In genomic region chr6:41006217-41006616, GRCh38 we compare ENCODE assay signal across 9 cellular contexts. TPM values are rescaled to one million over a fixed set of nuclear protein-coding genes. Genes with fewer than 3 reads are reported as not detected.
DNase-seq lines count a peak whose midpoint lies in the region; ATAC-seq, FAIRE-seq and TF ChIP-seq lines count a peak whose summit lies in the region.
"Not testable (repeated sequence)": the region's sequence is repeated elsewhere in the genome, so short reads cannot be mapped to it uniquely, and the experiment has no call there.
"Had no signal": no experiment of that assay in that cellular context is flagged by ENCODE, and none has a peak within 500 bp of the region (broad histone marks: within the 10 kb centered on the region; RNA-seq: fewer than 3 reads in every experiment).

No MANE protein-coding gene starts in this region.

- not testable (repeated sequence) for H3K27ac Mint-ChIP-seq in activated T-cell treated with anti-CD3 and anti-CD28 coated beads, Interleukin-2, amount 50 U/mL, for 24 hours; endodermal cell

- H3K4me1 Mint-ChIP-seq in activated T-cell treated with anti-CD3 and anti-CD28 coated beads, Interleukin-2, amount 50 U/mL, for 24 hours (ENCODE audit: low read depth) = not testable (repeated sequence)
- H3K4me1 Mint-ChIP-seq in endodermal cell = peaks cover 26% of the 10 kb centered on the region

- DNase-seq in AG09319 (ENCODE audit: extremely low read depth, low read depth); GM19239 (ENCODE audit: insufficient read length, low spot score): not testable (repeated sequence)
- DNase-seq in NCI-H1105 (lab: John Stamatoyannopoulos, UW) (peak; percentile 7), SK-MEL-5 (ENCODE audit: low read depth, low spot score) (peak; percentile 81), endodermal cell (peak; percentile 89), right lobe of liver (peak in 2 of 3 donors; percentile 36 to 60)
- DNase-seq in activated T-cell treated with anti-CD3 and anti-CD28 coated beads, Interleukin-2, amount 50 U/mL, for 24 hours = peak; percentile 52
- DNase-seq in stimulated activated CD4-positive, alpha-beta T cell treated with anti-CD3 and anti-CD28 coated beads, Interleukin-2, amount 100 ng/mL, for 24 hours = peak; percentile 47 to 65

- not testable (repeated sequence) for H3K9me3 Mint-ChIP-seq in activated T-cell treated with anti-CD3 and anti-CD28 coated beads, Interleukin-2, amount 50 U/mL, for 24 hours; endodermal cell

- TF ChIP-seq POLR2A in right lobe of liver (IDR thresholded peaks at IDR 0.05) = not testable (repeated sequence)

- H3K36me3 ChIP-seq in endodermal cell (ENCODE audit: control insufficient read depth, insufficient read depth, low read length); right lobe of liver: not testable (repeated sequence)

- H3K27ac ChIP-seq in endodermal cell (ENCODE audit: low read depth, low read length); right lobe of liver: not testable (repeated sequence)

- 35 to 40% methylated on average over 7 of the region's 7 CpGs for WGBS in endodermal cell (ENCODE audit: insufficient coverage in 1 of 2, insufficient read length in 1 of 2), 2 experiments
- WGBS in right lobe of liver (ENCODE audit: insufficient coverage, low coverage, low lambda C conversion rate, missing lambda C conversion rate) = 0% methylated on average over 5 of the region's 7 CpGs

- in situ Hi-C loops in SK-MEL-5 (cut with HindIII; ENCODE audit: low pct_unique_long_range_greater_than_20kb, low sequenced_read_pairs) = not testable (repeated sequence)

- peaks cover 39% of the 10 kb centered on the region for H3K27me3 Mint-ChIP-seq in activated T-cell treated with anti-CD3 and anti-CD28 coated beads, Interleukin-2, amount 50 U/mL, for 24 hours
- not testable (repeated sequence) for H3K27me3 Mint-ChIP-seq in endodermal cell (ENCODE audit: insufficient read depth)

- H3K4me3 ChIP-seq in endodermal cell (ENCODE audit: low read length); right lobe of liver: not testable (repeated sequence)

- not testable (repeated sequence) for H3K9ac ChIP-seq in endodermal cell (ENCODE audit: extremely low read depth, low read length, poor library complexity, severe bottlenecking)

- not testable (repeated sequence) for H3K4me1 ChIP-seq in endodermal cell (ENCODE audit: control insufficient read depth, insufficient read depth, low read length); right lobe of liver

- intact Hi-C loops in right lobe of liver (cut with DNase I) = loop anchor here in 1 of 2 donors (10.0 kb wide), 1 partner anchor 59 kb away; no protein-coding TSS in a partner anchor

- not testable (repeated sequence) for H3K27me3 ChIP-seq in endodermal cell (ENCODE audit: control insufficient read depth, insufficient read depth, low read length, poor library complexity, severe bottlenecking); right lobe of liver

- peak; percentile 86 for FAIRE-seq in GM19239 (lab: Jason Lieb, UNC)

- not testable (repeated sequence) for H3K9me3 ChIP-seq in endodermal cell (ENCODE audit: control insufficient read depth, low read length); right lobe of liver

- peak; percentile 54 for TF ChIP-seq CTCF in AG09319 (IDR thresholded peaks at IDR 0.05; ENCODE audit: low read depth, low read length)
- TF ChIP-seq CTCF in endodermal cell (conservative IDR thresholded peaks at IDR 0.05) = peak; percentile 84
- TF ChIP-seq CTCF in right lobe of liver (IDR thresholded peaks at IDR 0.05) = peak; percentile 67 to 74 (median 68)

- ATAC-seq in right lobe of liver = peak; percentile 83 to 93 (median 91)

- H3K36me3 Mint-ChIP-seq in activated T-cell treated with anti-CD3 and anti-CD28 coated beads, Interleukin-2, amount 50 U/mL, for 24 hours (ENCODE audit: low read depth); endodermal cell (ENCODE audit: low read depth): not testable (repeated sequence)

- H3K4me3 Mint-ChIP-seq in activated T-cell treated with anti-CD3 and anti-CD28 coated beads, Interleukin-2, amount 50 U/mL, for 24 hours; endodermal cell: not testable (repeated sequence)

RNA-seq across cellular contexts. Expression of gene UNC5CL, which starts 32.8 kb away (rescaled TPM):
- total RNA-seq in SK-MEL-5 (2014; rRNA removed; shearing (Covaris generic)) = 0.08 and 0.16 TPM in 2 replicates
- 0.23 TPM in 1 of 2 replicates, not detected in the other for polyA plus RNA-seq in SK-MEL-5 (2015; cell fraction: cytosol; rRNA removed)
- polyA plus RNA-seq in SK-MEL-5 (2015; cell fraction: nucleus; rRNA removed) = 0.95 and 2.4 TPM in 2 replicates
- 1 to 10 TPM; 3.8 to 4.7 TPM for total RNA-seq in endodermal cell
- 2.5 TPM for polyA plus RNA-seq in endodermal cell (2013, experiment 1 of 2)
- 2.5 TPM for polyA plus RNA-seq in endodermal cell (2013, experiment 2 of 2)
- total RNA-seq in right lobe of liver = 10 to 100 TPM in 4 of 6 experiments, 1 to 10 TPM in 2; 5.0 to 35.7 (median 13.5) TPM

RNA-seq across cellular contexts. Expression of gene TSPO2, which starts 36.0 kb away (rescaled TPM):
- total RNA-seq in SK-MEL-5 (2014; rRNA removed; shearing (Covaris generic)) = not detected in 2 replicates
- polyA plus RNA-seq in SK-MEL-5 (2015; cell fraction: cytosol; rRNA removed) = not detected in 2 replicates
- polyA plus RNA-seq in SK-MEL-5 (2015; cell fraction: nucleus; rRNA removed) = not detected in 2 replicates
- not detected for total RNA-seq in endodermal cell
- not detected for polyA plus RNA-seq in endodermal cell (2013, experiment 1 of 2)
- polyA plus RNA-seq in endodermal cell (2013, experiment 2 of 2) = not detected
- total RNA-seq in right lobe of liver = under 1 TPM; 0.22 to 0.86 (median 0.52) TPM
- total RNA-seq: cardiac septum had no signal

RNA-seq across cellular contexts. Expression of gene APOBEC2, which starts 46.8 kb away (rescaled TPM):
- not detected in 2 replicates for total RNA-seq in SK-MEL-5 (2014; rRNA removed; shearing (Covaris generic))
- polyA plus RNA-seq in SK-MEL-5 (2015; cell fraction: cytosol; rRNA removed) = not detected in 2 replicates
- not detected in 2 replicates for polyA plus RNA-seq in SK-MEL-5 (2015; cell fraction: nucleus; rRNA removed)
- under 1 TPM in 1 of 2 donors, not detected in 1; 0.31 TPM for total RNA-seq in endodermal cell
- polyA plus RNA-seq in endodermal cell (2013, experiment 1 of 2) = not detected
- polyA plus RNA-seq in endodermal cell (2013, experiment 2 of 2) = not detected
- total RNA-seq in right lobe of liver = not detected
